In the genomic region with DNA sequence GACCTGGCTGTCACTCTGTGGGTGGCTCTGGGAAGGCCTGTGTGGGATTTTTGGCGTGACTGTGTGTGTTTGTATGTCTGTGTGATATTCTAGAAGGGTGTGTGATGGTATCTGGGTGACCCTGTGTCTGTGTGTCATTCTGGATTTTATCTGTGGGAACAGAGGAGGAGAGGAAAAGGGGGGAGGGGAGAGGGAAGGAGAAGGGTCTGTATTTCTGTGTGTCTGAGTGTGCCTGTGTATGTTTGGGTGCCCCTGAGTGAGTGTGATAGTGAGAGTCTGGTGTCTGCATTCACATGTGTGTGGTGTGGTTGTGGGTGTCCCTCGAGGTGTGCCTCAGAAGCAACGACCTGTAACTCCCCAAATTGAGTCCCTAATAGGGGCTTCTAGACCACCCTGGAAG, we compare ENCODE assay signal across 11 cellular contexts.
A peak's percentile ranks its signal among the peaks of the same experiment; 100 is the strongest.
DNase-seq lines count a peak whose midpoint lies in the region; ATAC-seq and TF ChIP-seq lines count a peak whose summit lies in the region.
"Had no signal": no experiment of that assay in that cellular context is flagged by ENCODE, and none has a peak within 500 bp of the region (broad histone marks: within the 10 kb centered on the region; RNA-seq: fewer than 3 reads in every experiment).

No MANE protein-coding gene starts in this region.

- H3K4me1 Mint-ChIP-seq in nephron, result peaks cover 26% of the 10 kb centered on the region
- H3K4me1 Mint-ChIP-seq in activated T-cell treated with anti-CD3 and anti-CD28 coated beads, Interleukin-2, amount 50 U/mL, for 24 hours (ENCODE audit: low read depth), result no peaks in the 10 kb centered on the region

- no peak overlapping the region for H3K4me3 ChIP-seq in HEK293 (ENCODE audit: low read depth, low read length)

- ATAC-seq in HG03432 (IDR thresholded peaks at IDR 0.05; ENCODE audit: unreplicated experiment), result no peak
- no peak for ATAC-seq in HG03439 (IDR thresholded peaks at IDR 0.05; ENCODE audit: unreplicated experiment)
- ATAC-seq: HCT116 had no signal

- H3K9me3 ChIP-seq in HEK293 (ENCODE audit: control insufficient read depth, insufficient read depth, low read depth, low read length), result no peaks in the 10 kb centered on the region

- no peaks in the 10 kb centered on the region for H3K4me1 ChIP-seq in HEK293 (ENCODE audit: control insufficient read depth, insufficient read depth, low read length)

- no peaks in the 10 kb centered on the region for H3K36me3 Mint-ChIP-seq in nephron (ENCODE audit: low read depth)
- no peaks in the 10 kb centered on the region for H3K36me3 Mint-ChIP-seq in activated T-cell treated with anti-CD3 and anti-CD28 coated beads, Interleukin-2, amount 50 U/mL, for 24 hours (ENCODE audit: low read depth)
- H3K36me3 Mint-ChIP-seq: CD8-positive, alpha-beta memory T cell had no signal

- CTCF ChIA-PET in HEK293 (lab: Yijun Ruan, JAX), result interaction anchor here (5.4 kb wide), 1 partner anchor 71 kb away, joined by 125 read pairs; no protein-coding TSS in a partner anchor

- TF ChIP-seq CTCF in HEK293 (tag by site-specific recombination; IDR thresholded peaks at IDR 0.05), result no peak
- no peak for TF ChIP-seq CTCF in nephron (IDR thresholded peaks at IDR 0.05; ENCODE audit: unreplicated experiment in 3 of 3)

- H3K27ac Mint-ChIP-seq in nephron, result peak overlapping the region in 2 of 3 experiments; percentile 7 to 10
- no peak overlapping the region for H3K27ac Mint-ChIP-seq in activated T-cell treated with anti-CD3 and anti-CD28 coated beads, Interleukin-2, amount 50 U/mL, for 24 hours
- H3K27ac Mint-ChIP-seq: B cell had no signal

- H3K27ac ChIP-seq in HEK293 (ENCODE audit: extremely low read depth, low read depth, low read length), result no peak overlapping the region

- no peaks in the 10 kb centered on the region for H3K36me3 ChIP-seq in HEK293 (ENCODE audit: control insufficient read depth in 2 of 2, insufficient read depth in 1 of 2, low read length in 2 of 2)

- POLR2A ChIA-PET in HEK293 (lab: Yijun Ruan, JAX), result no interaction called here

- no peak overlapping the region for H3K4me3 Mint-ChIP-seq in nephron
- H3K4me3 Mint-ChIP-seq in activated T-cell treated with anti-CD3 and anti-CD28 coated beads, Interleukin-2, amount 50 U/mL, for 24 hours, result no peak overlapping the region
- H3K4me3 Mint-ChIP-seq: B cell; CD8-positive, alpha-beta memory T cell had no signal

- H3K9me3 Mint-ChIP-seq in nephron, result no peaks in the 10 kb centered on the region
- no peaks in the 10 kb centered on the region for H3K9me3 Mint-ChIP-seq in activated T-cell treated with anti-CD3 and anti-CD28 coated beads, Interleukin-2, amount 50 U/mL, for 24 hours
- H3K9me3 Mint-ChIP-seq: CD8-positive, alpha-beta memory T cell had no signal

- DNase-seq in astrocyte of the hippocampus (ENCODE audit: low read depth, low spot score) (peak; percentile 0), NCI-H82 (lab: John Stamatoyannopoulos, UW) (no peak)
- DNase-seq in activated T-cell treated with anti-CD3 and anti-CD28 coated beads, Interleukin-2, amount 50 U/mL, for 24 hours, result no peak
- DNase-seq: CD8-positive, alpha-beta memory T cell; GF-D8 had no signal

- peaks cover 46% of the 10 kb centered on the region for H3K27me3 Mint-ChIP-seq in nephron (ENCODE audit: low read depth)
- no peaks in the 10 kb centered on the region for H3K27me3 Mint-ChIP-seq in activated T-cell treated with anti-CD3 and anti-CD28 coated beads, Interleukin-2, amount 50 U/mL, for 24 hours

TF ChIP-seq in HEK293, 187 proteins besides CTCF, POLR2A, EP300 and RAD21:
- TF ChIP-seq ZFHX2 (tag by site-specific recombination; conservative IDR thresholded peaks at IDR 0.05) (peak; percentile 36; the same call in 1 of the 2 replicates), ZNF175 (tag by site-specific recombination; IDR thresholded peaks at IDR 0.05) (0 out of 2 replicates have a peak, but pooled peaks have one; percentile 60), ZSCAN5A (tag by site-specific recombination; IDR thresholded peaks at IDR 0.05) (no peak)
TF ChIP-seq in HEK293: peak in this region for 2.
